ENCODE assay signal across 18 cellular contexts in the genomic region with DNA sequence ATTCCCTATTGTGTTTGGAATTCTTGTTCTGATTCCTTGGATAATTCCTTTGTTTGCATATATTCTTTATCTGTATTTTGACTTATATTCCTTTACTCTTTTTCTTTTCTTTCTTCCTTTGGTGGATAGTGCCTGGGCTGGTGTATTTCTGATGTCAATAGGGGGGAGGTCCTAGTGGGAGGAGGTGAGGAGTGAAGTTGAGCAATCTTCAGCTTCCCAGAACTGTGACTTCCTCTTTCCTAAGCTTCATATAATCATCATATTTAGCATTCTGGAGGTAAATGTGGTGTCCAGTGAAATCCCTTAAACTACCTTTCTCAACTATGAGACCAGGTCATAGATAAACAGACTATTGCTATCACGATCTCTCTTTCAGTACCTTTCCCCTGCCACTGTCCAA. TPM values are rescaled to one million over a fixed set of nuclear protein-coding genes. Genes with fewer than 3 reads are reported as not detected.
DNase-seq lines count a peak whose midpoint lies in the region; ATAC-seq and TF ChIP-seq lines count a peak whose summit lies in the region.
"Had no signal": no experiment of that assay in that cellular context is flagged by ENCODE, and none has a peak within 500 bp of the region (broad histone marks: within the 10 kb centered on the region; RNA-seq: fewer than 3 reads in every experiment).

No MANE protein-coding gene starts in this region.

- DNase-seq in KBM-7 = peak; percentile 87
- DNase-seq in OCI-M1 (lab: John Stamatoyannopoulos, UW) = peak; percentile 80
- DNase-seq in activated CD4-positive, alpha-beta T cell treated with anti-CD3 and anti-CD28 coated beads for 4 hours = no peak
- DNase-seq in natural killer cell = no peak
- DNase-seq in cortex of kidney (lab: John Stamatoyannopoulos, UW) = no peak
- DNase-seq in G401 (ENCODE audit: low spot score) = no peak
- DNase-seq: EL, HCEC 1CT, NCI-H1092 treated with DMSO at 0.1 percent for 48 hours, NCI-H2081 treated with DMSO at 0.1 percent for 48 hours, NCI-H524, T-cell had no signal

- H3K4me1 Mint-ChIP-seq in dendritic cell treated with granulocyte-macrophage colony-stimulating factor and Interleukin-4, amounts not matched to agents 40 ng/mL and 50 ng/mL, for 4 days (ENCODE audit: low read depth) = peaks cover 20% of the 10 kb centered on the region
- no peaks in the 10 kb centered on the region for H3K4me1 Mint-ChIP-seq in natural killer cell
- H3K4me1 Mint-ChIP-seq: T-cell had no signal

- peaks cover 17 to 25% (median 20%) of the 10 kb centered on the region in 11 experiments for H3K9me3 ChIP-seq in BLaER1 treated with 17β-estradiol and CSF1 and Interleukin-3, amounts not matched to agents 10 nM and 100 nM (replicated peaks in 1 of 11)

- H3K4me3 Mint-ChIP-seq in dendritic cell treated with granulocyte-macrophage colony-stimulating factor and Interleukin-4, amounts not matched to agents 40 ng/mL and 50 ng/mL, for 4 days = no peak overlapping the region
- no peak overlapping the region for H3K4me3 Mint-ChIP-seq in natural killer cell
- H3K4me3 Mint-ChIP-seq: CD14-positive monocyte, T-cell had no signal

- peaks cover 3% of the 10 kb centered on the region for H3K27me3 Mint-ChIP-seq in dendritic cell treated with granulocyte-macrophage colony-stimulating factor and Interleukin-4, amounts not matched to agents 40 ng/mL and 50 ng/mL, for 4 days
- peaks cover 8 to 16% of the 10 kb centered on the region in 2 donors for H3K27me3 Mint-ChIP-seq in natural killer cell (ENCODE audit: low read depth in 2 of 2)

- in situ Hi-C loops in KBM-7 (cut with MboI; ENCODE audit: low pct_unique_long_range_greater_than_20kb, low sequenced_read_pairs) (no loop called here), G401 (cut with HindIII; ENCODE audit: low sequenced_read_pairs) (no loop called here)

- no peaks in the 10 kb centered on the region for H4K20me1 ChIP-seq in BLaER1 treated with 17β-estradiol and CSF1 and Interleukin-3, amounts not matched to agents 10 nM and 100 nM

- peaks cover 0 to 5% (median 0%) of the 10 kb centered on the region in 11 experiments; a peak in 1 of 22 replicates for H3K36me3 ChIP-seq in BLaER1 treated with 17β-estradiol and CSF1 and Interleukin-3, amounts not matched to agents 10 nM and 100 nM

- intact Hi-C loops in dendritic cell treated with granulocyte-macrophage colony-stimulating factor and Interleukin-4, amounts not matched to agents 40 ng/mL and 50 ng/mL, for 4 days (cut with micrococcal nuclease) = no loop called here
- intact Hi-C loops in natural killer cell (cut with micrococcal nuclease) = no loop called here

- H3K27ac ChIP-seq in BLaER1 treated with 17β-estradiol and CSF1 and Interleukin-3, amounts not matched to agents 10 nM and 100 nM = peak overlapping the region in 2 of 11 experiments; percentile 8 to 42; a peak in 1 of 22 replicates

- no peaks in the 10 kb centered on the region for H3K27me3 ChIP-seq in BLaER1 treated with 17β-estradiol and CSF1 and Interleukin-3, amounts not matched to agents 10 nM and 100 nM

- TF ChIP-seq CTCF in natural killer cell (IDR thresholded peaks at IDR 0.05) = no peak

- H3K36me3 Mint-ChIP-seq in dendritic cell treated with granulocyte-macrophage colony-stimulating factor and Interleukin-4, amounts not matched to agents 40 ng/mL and 50 ng/mL, for 4 days (ENCODE audit: low read depth) = no peaks in the 10 kb centered on the region
- H3K36me3 Mint-ChIP-seq in natural killer cell = no peaks in the 10 kb centered on the region
- H3K36me3 Mint-ChIP-seq: CD14-positive monocyte, T-cell had no signal

- peak overlapping the region; percentile 43 for H3K27ac Mint-ChIP-seq in dendritic cell treated with granulocyte-macrophage colony-stimulating factor and Interleukin-4, amounts not matched to agents 40 ng/mL and 50 ng/mL, for 4 days
- H3K27ac Mint-ChIP-seq in natural killer cell = no peak overlapping the region
- H3K27ac Mint-ChIP-seq: T-cell had no signal

- peak overlapping the region in 6 of 11 experiments; percentile 8 to 67 (median 56); a peak in 12 of 22 replicates for H3K4me2 ChIP-seq in BLaER1 treated with 17β-estradiol and CSF1 and Interleukin-3, amounts not matched to agents 10 nM and 100 nM

- ATAC-seq in natural killer cell = no peak
- ATAC-seq: T-cell had no signal

- H3K9me3 Mint-ChIP-seq in dendritic cell treated with granulocyte-macrophage colony-stimulating factor and Interleukin-4, amounts not matched to agents 40 ng/mL and 50 ng/mL, for 4 days = peaks cover 16% of the 10 kb centered on the region
- H3K9me3 Mint-ChIP-seq in natural killer cell = no peaks in the 10 kb centered on the region
- H3K9me3 Mint-ChIP-seq: T-cell had no signal

- no peak overlapping the region for H3K4me3 ChIP-seq in BLaER1 treated with 17β-estradiol and CSF1 and Interleukin-3, amounts not matched to agents 10 nM and 100 nM

- H3K4me1 ChIP-seq in BLaER1 treated with 17β-estradiol and CSF1 and Interleukin-3, amounts not matched to agents 10 nM and 100 nM = peaks cover 0 to 16% (median 8%) of the 10 kb centered on the region in 10 experiments; a peak in 13 of 20 replicates

- no peak overlapping the region for H3K9ac ChIP-seq in BLaER1 treated with 17β-estradiol and CSF1 and Interleukin-3, amounts not matched to agents 10 nM and 100 nM

RNA-seq across cellular contexts. Expression of gene TBPL2, which starts 29.6 kb away (rescaled TPM):
- total RNA-seq in natural killer cell = not detected
- total RNA-seq in G401 (2014; rRNA removed; shearing (Covaris generic)) = not detected in 2 replicates
- total RNA-seq: A673, OCI-LY7, SK-MEL-5, T-cell had no signal

RNA-seq across cellular contexts. Expression of gene ATG14, which starts 58.4 kb away (rescaled TPM):
- total RNA-seq in natural killer cell = 10 to 100 TPM; 18.1 to 23.1 (median 20.5) TPM
- 8.7 and 9.1 TPM in 2 replicates for total RNA-seq in G401 (2014; rRNA removed; shearing (Covaris generic))

Comparison
In these comparisons a context has a peak if more than half of its experiments do, and no peak if none do; other contexts are left out.
1. DNase-seq: peak in KBM-7 (single experiment) and OCI-M1 (single experiment); none in activated CD4-positive, alpha-beta T cell treated with anti-CD3 and anti-CD28 coated beads for 4 hours (0 of 2), natural killer cell (single experiment), cortex of kidney (single experiment) and G401 (single experiment).